15 cellular contexts compared by ENCODE assay signal in the genomic region with DNA sequence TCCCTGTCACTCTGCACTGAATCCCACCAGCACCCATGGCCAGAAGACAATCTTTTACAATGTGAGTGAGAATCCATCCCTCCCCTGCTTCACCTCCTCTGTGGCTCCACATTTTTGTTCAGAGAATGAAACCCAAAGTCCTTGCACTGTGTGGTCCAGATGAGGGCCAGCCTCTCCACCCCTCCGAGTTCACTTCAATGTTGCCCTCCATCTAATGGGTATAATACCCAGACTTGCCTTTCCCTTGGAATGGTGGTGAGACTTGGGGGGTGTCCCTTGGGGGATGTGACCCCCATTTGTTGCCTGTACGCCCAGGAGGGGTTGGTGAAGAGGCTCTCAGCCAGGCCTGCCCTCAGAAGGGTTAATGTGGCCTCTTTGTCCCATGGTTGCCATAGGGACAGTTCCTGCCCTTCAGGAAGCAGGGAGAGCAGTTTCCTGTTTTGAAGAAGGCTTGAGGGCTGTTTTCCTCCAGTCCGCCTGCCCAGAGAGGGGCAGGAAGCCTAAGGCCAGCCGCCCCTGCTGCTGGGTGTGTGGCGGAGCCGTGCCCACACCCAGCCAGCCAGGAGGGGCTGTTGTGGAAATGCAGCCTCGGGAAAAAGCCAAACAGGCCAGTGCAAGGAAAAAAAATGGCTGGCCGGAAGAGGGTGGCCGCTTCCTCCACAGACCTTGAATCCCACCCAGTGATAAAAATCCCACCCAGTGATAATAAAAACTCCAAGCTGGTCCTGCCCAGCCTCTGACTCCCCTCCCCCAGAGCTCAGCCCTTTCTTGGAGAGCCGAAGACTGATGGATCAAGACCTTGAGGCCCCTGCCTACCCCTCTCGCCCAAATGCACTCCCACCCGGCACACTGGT. TPM values are rescaled to one million over a fixed set of nuclear protein-coding genes. Genes with fewer than 3 reads are reported as not detected.
DNase-seq lines count a peak whose midpoint lies in the region; ATAC-seq, FAIRE-seq and TF ChIP-seq lines count a peak whose summit lies in the region.
"Had no signal": no experiment of that assay in that cellular context is flagged by ENCODE, and none has a peak within 500 bp of the region (broad histone marks: within the 10 kb centered on the region; RNA-seq: fewer than 3 reads in every experiment).

No MANE protein-coding gene starts in this region.

- in situ Hi-C loops in GM23248 (cut with MboI): no loop called here

- intact Hi-C loops in endothelial cell of umbilical vein (cut with micrococcal nuclease): loop anchor here (1.0 to 10.0 kb wide), 3 partner anchors 8 to 369 kb away; no protein-coding TSS in a partner anchor
- intact Hi-C loops in right lobe of liver (cut with DNase I): no loop called here

- peak; percentile 52 for TF ChIP-seq POLR2A in endothelial cell of umbilical vein (IDR thresholded peaks at IDR 0.05; ENCODE audit: low read depth, low read length)
- no peak for TF ChIP-seq POLR2A in right lobe of liver (IDR thresholded peaks at IDR 0.05)

- H3K4me3 ChIP-seq in endothelial cell of umbilical vein (replicated peaks in 1 of 3; ENCODE audit: insufficient read depth in 1 of 3, low read depth in 1 of 3, low read length in 3 of 3) (peak overlapping the region in 1 of 3 experiments; percentile 13), right lobe of liver (no peak overlapping the region), GM23248 (no peak overlapping the region)

- no peak for TF ChIP-seq CTCF in endothelial cell of umbilical vein (IDR thresholded peaks at IDR 0.05; ENCODE audit: extremely low read depth in 1 of 2, insufficient read depth in 1 of 2, low read depth in 1 of 2, low read length in 2 of 2)
- TF ChIP-seq CTCF in right lobe of liver (IDR thresholded peaks at IDR 0.05): no peak

- POLR2A ChIA-PET in activated CD4-positive, alpha-beta T cell treated with anti-CD3 and anti-CD28 coated beads, Interleukin-2, amount 10 ng/mL, durations not matched to agents 7 days and 5 days (lab: Charles Lee): no interaction called here
- POLR2A ChIA-PET in endothelial cell of umbilical vein (lab: Charles Lee): no interaction called here

- peak overlapping the region; percentile 93 for H3K27ac ChIP-seq in endothelial cell of umbilical vein (ENCODE audit: insufficient read depth, low read depth, low read length)
- H3K27ac ChIP-seq in right lobe of liver: peak overlapping the region; percentile 6 to 88 (median 59)
- peak overlapping the region; percentile 3 for H3K27ac ChIP-seq in temporal lobe (ENCODE audit: low read depth, low read length)
- no peak overlapping the region for H3K27ac ChIP-seq in GM23248

- no TSS peak for BruUV-seq in endothelial cell of umbilical vein (replicated peaks; lab: Mats Ljungman, UMichigan)

- peak overlapping the region; percentile 18 for H2AFZ ChIP-seq in endothelial cell of umbilical vein (ENCODE audit: low read depth, low read length)
- H2AFZ ChIP-seq in GM23248: no peak overlapping the region

- H3K36me3 Mint-ChIP-seq in activated CD4-positive, alpha-beta T cell treated with anti-CD3 and anti-CD28 coated beads, Interleukin-2, amount 10 ng/mL, durations not matched to agents 7 days and 5 days (ENCODE audit: low read depth): no peaks in the 10 kb centered on the region
- H3K36me3 Mint-ChIP-seq: type B pancreatic cell had no signal

- H3K4me2 ChIP-seq in endothelial cell of umbilical vein (ENCODE audit: insufficient read depth, low read length): peak overlapping the region; percentile 62
- no peak overlapping the region for H3K4me2 ChIP-seq in GM23248 (ENCODE audit: unreplicated experiment)

- H3K4me1 ChIP-seq in endothelial cell of umbilical vein (ENCODE audit: control insufficient read depth, extremely low read depth, insufficient read depth, low read length): peaks cover 42% of the 10 kb centered on the region
- H3K4me1 ChIP-seq in right lobe of liver: peaks cover 0 to 32% (median 15%) of the 10 kb centered on the region in 4 donors
- H3K4me1 ChIP-seq in GM23248 (ENCODE audit: insufficient read depth): no peaks in the 10 kb centered on the region

- H3K27me3 ChIP-seq in endothelial cell of umbilical vein (ENCODE audit: control insufficient read depth in 2 of 2, insufficient read depth in 2 of 2, low read length in 2 of 2) (no peaks in the 10 kb centered on the region), right lobe of liver (no peaks in the 10 kb centered on the region), GM23248 (replicated peaks; ENCODE audit: insufficient read depth) (peaks cover 5% of the 10 kb centered on the region; the same call in 1 of the 2 replicates)

- CTCF ChIA-PET in activated CD4-positive, alpha-beta T cell treated with anti-CD3 and anti-CD28 coated beads, Interleukin-2, amount 10 ng/mL, durations not matched to agents 7 days and 5 days (lab: Charles Lee): interaction anchor here (1.4 kb wide), 1 partner anchor 12 kb away, joined by 3 read pairs; no protein-coding TSS in a partner anchor
- CTCF ChIA-PET in endothelial cell of umbilical vein (lab: Charles Lee): interaction anchor here (1.0 to 1.3 kb wide), 4 partner anchors 10 to 59 kb away, joined by 3 to 6 read pairs (median 3); no protein-coding TSS in a partner anchor

- H4K20me1 ChIP-seq in endothelial cell of umbilical vein (replicated peaks; ENCODE audit: control insufficient read depth, extremely low read depth, insufficient read depth, low read length) (no peaks in the 10 kb centered on the region), GM23248 (ENCODE audit: insufficient read depth) (no peaks in the 10 kb centered on the region)

- H3K9me1 ChIP-seq in endothelial cell of umbilical vein (replicated peaks; ENCODE audit: control insufficient read depth, extremely low read depth, insufficient read depth, low read length): no peaks in the 10 kb centered on the region

- H3K9ac ChIP-seq in endothelial cell of umbilical vein (replicated peaks; ENCODE audit: extremely low read depth, insufficient read depth, low read length) (peak overlapping the region; percentile 80), GM23248 (no peak overlapping the region)

- no peaks in the 10 kb centered on the region for H3K9me3 Mint-ChIP-seq in activated CD4-positive, alpha-beta T cell treated with anti-CD3 and anti-CD28 coated beads, Interleukin-2, amount 10 ng/mL, durations not matched to agents 7 days and 5 days
- H3K9me3 Mint-ChIP-seq: type B pancreatic cell had no signal

- no peaks in the 10 kb centered on the region for H3F3A ChIP-seq in GM23248 (ENCODE audit: insufficient read depth)

- peaks cover 53% of the 10 kb centered on the region for H3K27me3 Mint-ChIP-seq in activated CD4-positive, alpha-beta T cell treated with anti-CD3 and anti-CD28 coated beads, Interleukin-2, amount 10 ng/mL, durations not matched to agents 7 days and 5 days

- dilution Hi-C loops in endothelial cell of umbilical vein (cut with MboI; ENCODE audit: extremely low pct_ligation_motif_present, low sequenced_read_pairs): no loop called here

- H3K27ac Mint-ChIP-seq in activated CD4-positive, alpha-beta T cell treated with anti-CD3 and anti-CD28 coated beads, Interleukin-2, amount 10 ng/mL, durations not matched to agents 7 days and 5 days: peak overlapping the region; percentile 71
- H3K27ac Mint-ChIP-seq: type B pancreatic cell had no signal

- WGBS in right lobe of liver (ENCODE audit: insufficient coverage, low coverage, low lambda C conversion rate, missing lambda C conversion rate): 42% methylated on average over 2 of the region's 12 CpGs
- WGBS in GM23248 (ENCODE audit: low coverage in 1 of 2, low lambda C conversion rate in 2 of 2, missing lambda C conversion rate in 2 of 2), 2 experiments: 65 to 73% methylated on average over 12 of the region's 12 CpGs

- H3K4me1 Mint-ChIP-seq in activated CD4-positive, alpha-beta T cell treated with anti-CD3 and anti-CD28 coated beads, Interleukin-2, amount 10 ng/mL, durations not matched to agents 7 days and 5 days: peaks cover 32% of the 10 kb centered on the region

- H3K9me3 ChIP-seq in endothelial cell of umbilical vein (replicated peaks; ENCODE audit: control insufficient read depth, insufficient read depth, low read length): no peaks in the 10 kb centered on the region
- no peaks in the 10 kb centered on the region for H3K9me3 ChIP-seq in right lobe of liver
- no peaks in the 10 kb centered on the region for H3K9me3 ChIP-seq in GM23248 (ENCODE audit: low read depth)

- ATAC-seq in right lobe of liver: peak; percentile 25 to 59 (median 40)

- no peaks in the 10 kb centered on the region for H3K79me2 ChIP-seq in endothelial cell of umbilical vein (ENCODE audit: control insufficient read depth, insufficient read depth, low read length)
- H3K79me2 ChIP-seq in GM23248 (ENCODE audit: insufficient read depth): no peaks in the 10 kb centered on the region

- no peaks in the 10 kb centered on the region for H3K9me2 ChIP-seq in GM23248 (ENCODE audit: insufficient read depth)

- no peak overlapping the region for H3K4me3 Mint-ChIP-seq in activated CD4-positive, alpha-beta T cell treated with anti-CD3 and anti-CD28 coated beads, Interleukin-2, amount 10 ng/mL, durations not matched to agents 7 days and 5 days
- H3K4me3 Mint-ChIP-seq: type B pancreatic cell had no signal

- no peak for DNase-seq in activated CD4-positive, alpha-beta T cell treated with anti-CD3 and anti-CD28 coated beads, Interleukin-2, amount 10 ng/mL, durations not matched to agents 7 days and 5 days
- no peak for DNase-seq in activated CD4-positive, alpha-beta T cell treated with anti-CD3 and anti-CD28 coated beads for 48 hours
- DNase-seq in endothelial cell of umbilical vein (ENCODE audit: low read depth, low spot score) (peak; percentile 90), right lobe of liver (peak in 1 of 3 donors; percentile 60), GM23248 (no peak), DMS153 (lab: John Stamatoyannopoulos, UW) (no peak), germinal center (ENCODE audit: low spot score) (no peak)
- DNase-seq: activated CD4-positive, CD25-positive, alpha-beta regulatory T cell; MM.1S; NCI-H510A; SHP77 had no signal

- FAIRE-seq in endothelial cell of umbilical vein (lab: Jason Lieb, UNC): no peak
- FAIRE-seq: GM18507 had no signal

- H3K36me3 ChIP-seq in endothelial cell of umbilical vein (ENCODE audit: control insufficient read depth in 2 of 2, extremely low read depth in 1 of 2, insufficient read depth in 2 of 2, low read length in 2 of 2) (no peaks in the 10 kb centered on the region), right lobe of liver (no peaks in the 10 kb centered on the region), GM23248 (ENCODE audit: low read depth) (no peaks in the 10 kb centered on the region)

RNA-seq across cellular contexts. Expression of gene FGD5, which starts 14.6 kb away (rescaled TPM):
- total RNA-seq in activated CD4-positive, alpha-beta T cell treated with anti-CD3 and anti-CD28 coated beads, Interleukin-2, amount 10 ng/mL, durations not matched to agents 7 days and 5 days: under 1 TPM; 0.15 to 0.17 TPM
- total RNA-seq in endothelial cell of umbilical vein: 134 and 141 TPM in 2 replicates
- polyA plus RNA-seq in endothelial cell of umbilical vein: 45.4 and 49.6 TPM in 2 replicates
- polyA plus RNA-seq in endothelial cell of umbilical vein (2011; cell fraction: cytosol; rRNA removed): 64.1 and 67.3 TPM in 2 replicates
- 75.7 and 82.0 TPM in 2 replicates for polyA plus RNA-seq in endothelial cell of umbilical vein (2011; cell fraction: nucleus; rRNA removed)
- 84.4 and 85.0 TPM in 2 replicates for polyA plus RNA-seq in endothelial cell of umbilical vein (2012)
- 101 and 111 TPM in 2 replicates for polyA minus RNA-seq in endothelial cell of umbilical vein
- polyA minus RNA-seq in endothelial cell of umbilical vein (2011; cell fraction: cytosol; rRNA and poly(A)+ RNA removed): not detected
- 93.1 and 98.3 TPM in 2 replicates for polyA minus RNA-seq in endothelial cell of umbilical vein (2011; cell fraction: nucleus; rRNA and poly(A)+ RNA removed)
- 1 to 10 TPM; 3.4 to 8.9 (median 5.9) TPM for total RNA-seq in right lobe of liver
- total RNA-seq in temporal lobe: 3.4 TPM
- not detected in 2 replicates for total RNA-seq in GM23248 (2014; rRNA removed; shearing (Covaris generic))
- not detected in 2 replicates for polyA plus RNA-seq in GM23248 (2016; fragmentation: Nextera tagmentation; extraction: Ambion mirVana)
- polyA plus RNA-seq: AG04450 had no signal

Comparison
In these comparisons a context has a peak if more than half of its experiments do, and no peak if none do; other contexts are left out.
1. RNA of gene FGD5, which starts 14.6 kb away (total RNA-seq): 134 to 141 TPM in endothelial cell of umbilical vein; 3.4 to 8.9 TPM in right lobe of liver, 3.4 TPM in temporal lobe (single experiment), 0.15 to 0.17 TPM in activated CD4-positive, alpha-beta T cell treated with anti-CD3 and anti-CD28 coated beads, Interleukin-2, amount 10 ng/mL, durations not matched to agents 7 days and 5 days and not detected in GM23248; every median in the first group is over 10 times any median in the second.